In the genomic region with DNA sequence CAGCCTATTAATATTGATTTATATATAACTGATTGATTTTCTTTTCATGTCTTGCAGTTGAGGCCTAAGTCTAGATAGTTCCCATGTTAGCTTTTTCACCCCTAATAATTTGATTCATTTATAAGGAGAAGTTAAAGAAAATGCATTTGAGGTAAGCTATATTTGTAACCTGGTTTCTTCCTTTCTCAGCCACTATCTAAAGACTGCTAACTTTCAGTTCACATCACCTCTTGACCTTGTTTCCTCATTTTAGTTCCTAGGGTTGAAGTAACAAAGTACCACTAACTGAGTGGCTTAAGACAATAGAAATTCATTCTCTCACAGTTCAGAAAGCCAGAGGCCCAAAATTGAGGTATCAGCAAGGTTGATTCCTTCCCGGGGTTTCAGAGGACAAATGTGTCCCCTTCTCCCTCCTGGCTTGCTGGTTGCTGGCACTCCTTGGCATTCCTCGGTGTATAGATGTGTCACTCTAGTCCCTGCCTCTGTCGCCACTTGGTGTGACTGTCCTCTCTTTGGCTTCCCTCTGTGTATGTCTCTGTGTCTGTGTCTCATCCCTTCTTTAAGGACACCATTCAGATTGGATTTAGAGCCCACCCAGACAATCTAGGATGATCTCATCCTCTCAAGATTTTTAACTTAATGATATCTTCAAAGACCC, we compare ENCODE assay signal across 15 cellular contexts. TPM values are rescaled to one million over a fixed set of nuclear protein-coding genes. Genes with fewer than 3 reads are reported as not detected.
DNase-seq lines count a peak whose midpoint lies in the region; ATAC-seq and TF ChIP-seq lines count a peak whose summit lies in the region.
"Had no signal": no experiment of that assay in that cellular context is flagged by ENCODE, and none has a peak within 500 bp of the region (broad histone marks: within the 10 kb centered on the region; RNA-seq: fewer than 3 reads in every experiment).

No MANE protein-coding gene starts in this region.

- no peaks in the 10 kb centered on the region for H3K27me3 ChIP-seq in thyroid gland
- H3K27me3 ChIP-seq in CD4-positive, alpha-beta memory T cell (ENCODE audit: insufficient read depth, low read length): no peaks in the 10 kb centered on the region

- CTCF ChIA-PET in T-cell (lab: Charles Lee): no interaction called here
- CTCF ChIA-PET in CD4-positive, alpha-beta memory T cell (lab: Charles Lee; ENCODE audit: partially characterized antibody): no interaction called here

- peaks cover 2 to 4% of the 10 kb centered on the region in 2 donors for H3K36me3 ChIP-seq in thyroid gland
- H3K36me3 ChIP-seq in CD4-positive, alpha-beta memory T cell (ENCODE audit: insufficient read depth, low read length): peaks cover 18% of the 10 kb centered on the region

- POLR2A ChIA-PET in T-cell (lab: Charles Lee): no interaction called here
- POLR2A ChIA-PET in CD4-positive, alpha-beta memory T cell (lab: Charles Lee; ENCODE audit: partially characterized antibody): no interaction called here

- H3K4me1 Mint-ChIP-seq in memory B cell: peaks cover 34% of the 10 kb centered on the region
- H3K4me1 Mint-ChIP-seq in T-cell: peaks cover 10 to 21% (median 10%) of the 10 kb centered on the region in 3 donors
- peaks cover 7 to 28% (median 15%) of the 10 kb centered on the region in 4 donors for H3K4me1 Mint-ChIP-seq in CD4-positive, alpha-beta memory T cell
- H3K4me1 Mint-ChIP-seq: GM23338, nephron had no signal

- no peaks in the 10 kb centered on the region for H3K9me3 ChIP-seq in thyroid gland
- no peaks in the 10 kb centered on the region for H3K9me3 ChIP-seq in CD4-positive, alpha-beta memory T cell (ENCODE audit: control insufficient read depth in 1 of 2, low read length in 2 of 2)

- H3K27ac ChIP-seq in thyroid gland: no peak overlapping the region
- no peak overlapping the region for H3K27ac ChIP-seq in CD4-positive, alpha-beta memory T cell (ENCODE audit: low read depth, low read length)
- H3K27ac ChIP-seq: C4-2B, HL-60 had no signal

- H3K9me3 Mint-ChIP-seq in memory B cell (no peaks in the 10 kb centered on the region), T-cell (no peaks in the 10 kb centered on the region)
- no peaks in the 10 kb centered on the region for H3K9me3 Mint-ChIP-seq in CD4-positive, alpha-beta memory T cell
- H3K9me3 Mint-ChIP-seq: GM23338, nephron had no signal

- DNase-seq in memory B cell (ENCODE audit: low spot score in 2 of 2) (peak in 1 of 2 donors; percentile 15), T-cell (no peak), thyroid gland (no peak)
- no peak for DNase-seq in CD4-positive, alpha-beta memory T cell
- DNase-seq: activated CD8-positive, alpha-beta memory T cell treated with anti-CD3 and anti-CD28 coated beads, Interleukin-2, amount 10 ng/mL, durations not matched to agents 7 days and 5 days; foreskin melanocyte; small intestine had no signal

- H3K4me3 ChIP-seq in thyroid gland (replicated peaks in 1 of 3): no peak overlapping the region
- no peak overlapping the region for H3K4me3 ChIP-seq in CD4-positive, alpha-beta memory T cell (ENCODE audit: low read length in 2 of 2)
- H3K4me3 ChIP-seq: GM23338 had no signal

- TF ChIP-seq CTCF in thyroid gland (IDR thresholded peaks at IDR 0.05): no peak

- ATAC-seq in GM18498 (IDR thresholded peaks at IDR 0.05; ENCODE audit: unreplicated experiment): peak; percentile 71
- ATAC-seq in GM21367 (IDR thresholded peaks at IDR 0.05; ENCODE audit: unreplicated experiment): peak; percentile 50
- peak; percentile 70 for ATAC-seq in HG03378 (IDR thresholded peaks at IDR 0.05; ENCODE audit: unreplicated experiment)
- peak; percentile 86 for ATAC-seq in memory B cell (ENCODE audit: low read depth)
- no peak for ATAC-seq in T-cell (replicated peaks in 1 of 4)
- no peak for ATAC-seq in GM19452 (IDR thresholded peaks at IDR 0.05; ENCODE audit: unreplicated experiment)
- ATAC-seq: activated CD8-positive, alpha-beta memory T cell treated with anti-CD3 and anti-CD28 coated beads, Interleukin-2, amount 10 ng/mL, durations not matched to agents 7 days and 5 days; GM23338 had no signal

- H3K4me1 ChIP-seq in thyroid gland: peaks cover 3 to 15% of the 10 kb centered on the region in 2 donors
- H3K4me1 ChIP-seq in CD4-positive, alpha-beta memory T cell (ENCODE audit: insufficient read depth, low read length): no peaks in the 10 kb centered on the region

- intact Hi-C loops in thyroid gland (cut with DNase I): no loop called here
- intact Hi-C loops in CD4-positive, alpha-beta memory T cell (cut with micrococcal nuclease): no loop called here

- peaks cover 11% of the 10 kb centered on the region for H3K36me3 Mint-ChIP-seq in memory B cell
- peaks cover 56% of the 10 kb centered on the region for H3K36me3 Mint-ChIP-seq in T-cell
- peaks cover 35 to 49% of the 10 kb centered on the region in 2 donors for H3K36me3 Mint-ChIP-seq in CD4-positive, alpha-beta memory T cell

- H3K27me3 Mint-ChIP-seq in memory B cell (no peaks in the 10 kb centered on the region), T-cell (no peaks in the 10 kb centered on the region)
- H3K27me3 Mint-ChIP-seq in CD4-positive, alpha-beta memory T cell: no peaks in the 10 kb centered on the region
- H3K27me3 Mint-ChIP-seq: activated CD8-positive, alpha-beta memory T cell treated with anti-CD3 and anti-CD28 coated beads, Interleukin-2, amount 10 ng/mL, durations not matched to agents 7 days and 5 days had no signal

- H3K4me3 Mint-ChIP-seq in memory B cell (peak overlapping the region; percentile 61), T-cell (no peak overlapping the region)
- no peak overlapping the region for H3K4me3 Mint-ChIP-seq in CD4-positive, alpha-beta memory T cell
- H3K4me3 Mint-ChIP-seq: activated CD8-positive, alpha-beta memory T cell treated with anti-CD3 and anti-CD28 coated beads, Interleukin-2, amount 10 ng/mL, durations not matched to agents 7 days and 5 days; GM23338; nephron had no signal

- H3K27ac Mint-ChIP-seq in memory B cell: peak overlapping the region; percentile 92
- H3K27ac Mint-ChIP-seq in T-cell: no peak overlapping the region
- peak overlapping the region in 1 of 7 donors; percentile 23 for H3K27ac Mint-ChIP-seq in CD4-positive, alpha-beta memory T cell
- H3K27ac Mint-ChIP-seq: activated CD8-positive, alpha-beta memory T cell treated with anti-CD3 and anti-CD28 coated beads, Interleukin-2, amount 10 ng/mL, durations not matched to agents 7 days and 5 days; GM23338; nephron had no signal

- no peak for TF ChIP-seq POLR2A in thyroid gland (IDR thresholded peaks at IDR 0.05)

- 92 to 98% methylated on average over 3 of the region's 3 CpGs for WGBS in thyroid gland, 2 donors

RNA-seq across cellular contexts. Expression of a gene that starts 55.9 kb away (rescaled TPM):
- total RNA-seq in T-cell: under 1 TPM in 4 of 5 donors, not detected in 1; 0.16 to 0.26 (median 0.22) TPM
- total RNA-seq in thyroid gland: under 1 TPM in 1 of 4 donors, not detected in 3; 0.13 TPM
- under 1 TPM; 0.61 TPM for total RNA-seq in CD4-positive, alpha-beta memory T cell
- not detected for polyA plus RNA-seq in CD4-positive, alpha-beta memory T cell

Comparison
In these comparisons a context has a peak if more than half of its experiments do, and no peak if none do; other contexts are left out.
1. ATAC-seq: peak in GM18498 (single experiment), GM21367 (single experiment), HG03378 (single experiment) and memory B cell (single experiment); none in T-cell (0 of 4) and GM19452 (single experiment).